ENCODE assay signal across 21 cellular contexts in genomic region chr7:22256702-22257101, GRCh38.
DNase-seq lines count a peak whose midpoint lies in the region; ATAC-seq, FAIRE-seq and TF ChIP-seq lines count a peak whose summit lies in the region.
"Had no signal": no experiment of that assay in that cellular context is flagged by ENCODE, and none has a peak within 500 bp of the region (broad histone marks: within the 10 kb centered on the region; RNA-seq: fewer than 3 reads in every experiment).

No MANE protein-coding gene starts in this region.

- no peaks in the 10 kb centered on the region for H3K36me3 ChIP-seq in PC-3 (ENCODE audit: low read depth, low read length)
- H3K36me3 ChIP-seq: lower lobe of right lung, MG63 had no signal

- 0 out of 2 replicates have a peak, but pooled peaks have one; percentile 15 for TF ChIP-seq CTCF in PC-3 (conservative IDR thresholded peaks at IDR 0.05; ENCODE audit: low read depth, low read length)
- no peak for TF ChIP-seq CTCF in GM10266 (IDR thresholded peaks at IDR 0.05; ENCODE audit: control insufficient read depth, insufficient read depth, low read depth, missing control alignments)

- no peaks in the 10 kb centered on the region for H3K9me2 ChIP-seq in PC-3 (replicated peaks; ENCODE audit: low read length)

- BruUV-seq in PC-3 (replicated peaks; lab: Mats Ljungman, UMichigan), result no TSS peak

- no peaks in the 10 kb centered on the region for H3F3A ChIP-seq in PC-3 (ENCODE audit: low read length, unreplicated experiment)

- peak; percentile 92 for FAIRE-seq in frontal cortex (lab: Jason Lieb, UNC)
- FAIRE-seq: endometrium had no signal

- H3K4me1 ChIP-seq in PC-3 (ENCODE audit: insufficient read depth, low read length), result no peaks in the 10 kb centered on the region

- CTCF ChIA-PET in PC-3 (lab: Charles Lee), result interaction anchor here (0.9 to 1.0 kb wide), 2 partner anchors 145 to 147 kb away, joined by 3 to 5 read pairs; no protein-coding TSS in a partner anchor

- intact Hi-C loops in PC-3 (cut with micrococcal nuclease) (loop anchor here (1.0 kb wide), 1 partner anchor 146 kb away; no protein-coding TSS in a partner anchor), sciatic nerve (cut with DNase I) (no loop called here)

- H4K20me1 ChIP-seq in PC-3 (ENCODE audit: low read length), result no peaks in the 10 kb centered on the region

- no peaks in the 10 kb centered on the region for H3K27me3 ChIP-seq in PC-3 (ENCODE audit: low read length)
- H3K27me3 ChIP-seq: MG63, spleen had no signal

- DNase-seq in NCI-H1694 treated with DMSO at 0.1 percent for 48 hours (lab: John Stamatoyannopoulos, UW) (peak; percentile 34), NCI-H1694 (lab: John Stamatoyannopoulos, UW) (no peak), PC-3 (no peak), frontal cortex (ENCODE audit: low spot score in 2 of 2) (no peak), superior temporal gyrus (ENCODE audit: extremely low spot score) (peak; percentile 86), GM10266 (ENCODE audit: extremely low spot score) (no peak), sciatic nerve (ENCODE audit: low spot score) (no peak)
- DNase-seq: 8988T; activated CD8-positive, alpha-beta memory T cell treated with anti-CD3 and anti-CD28 coated beads, Interleukin-2, amount 10 ng/mL, durations not matched to agents 7 days and 5 days; activated effector memory CD4-positive, alpha-beta T cell treated with Interleukin-2 at 50 U/mL for 16 hours; cerebellar nuclear complex; lower lobe of right lung; MG63; NCI-H187; NCI-H510A treated with DMSO at 0.1 percent for 48 hours; posterior cingulate gyrus; spleen had no signal

- no peak overlapping the region for H3K9ac ChIP-seq in PC-3 (ENCODE audit: low read length)

- H3K4me2 ChIP-seq in PC-3 (ENCODE audit: low read length), result no peak overlapping the region

- peak; percentile 31; the same call in 1 of the 2 replicates for ATAC-seq in PC-3
- ATAC-seq in sciatic nerve, result no peak
- ATAC-seq in HG03045 (IDR thresholded peaks at IDR 0.05; ENCODE audit: unreplicated experiment), result no peak
- ATAC-seq: activated CD8-positive, alpha-beta memory T cell treated with anti-CD3 and anti-CD28 coated beads, Interleukin-2, amount 10 ng/mL, durations not matched to agents 7 days and 5 days; HCT116 had no signal

- H3K27ac ChIP-seq in PC-3 (ENCODE audit: low read length), result no peak overlapping the region
- H3K27ac ChIP-seq: lower lobe of right lung, SK-N-MC, spleen had no signal

- no peak overlapping the region for H2AFZ ChIP-seq in PC-3 (ENCODE audit: low read length)

- no peaks in the 10 kb centered on the region for H3K9me3 ChIP-seq in PC-3 (ENCODE audit: low read length)
- H3K9me3 ChIP-seq: lower lobe of right lung, MG63, spleen had no signal

- POLR2A ChIA-PET in PC-3 (lab: Charles Lee; ENCODE audit: unreplicated experiment), result no interaction called here

- H3K79me2 ChIP-seq in PC-3 (ENCODE audit: low read length), result no peaks in the 10 kb centered on the region

- H3K4me3 ChIP-seq in PC-3 (ENCODE audit: low read length), result no peak overlapping the region
- H3K4me3 ChIP-seq: lower lobe of right lung, MG63, SK-N-MC, spleen had no signal

Comparison
In these comparisons a context has a peak if more than half of its experiments do, and no peak if none do; other contexts are left out.
1. DNase-seq: peak in NCI-H1694 treated with DMSO at 0.1 percent for 48 hours (single experiment) and superior temporal gyrus (single experiment); none in NCI-H1694 (single experiment), PC-3 (single experiment), frontal cortex (0 of 2), GM10266 (single experiment) and sciatic nerve (single experiment).